1 cellular context compared by ENCODE assay signal in the genomic region with DNA sequence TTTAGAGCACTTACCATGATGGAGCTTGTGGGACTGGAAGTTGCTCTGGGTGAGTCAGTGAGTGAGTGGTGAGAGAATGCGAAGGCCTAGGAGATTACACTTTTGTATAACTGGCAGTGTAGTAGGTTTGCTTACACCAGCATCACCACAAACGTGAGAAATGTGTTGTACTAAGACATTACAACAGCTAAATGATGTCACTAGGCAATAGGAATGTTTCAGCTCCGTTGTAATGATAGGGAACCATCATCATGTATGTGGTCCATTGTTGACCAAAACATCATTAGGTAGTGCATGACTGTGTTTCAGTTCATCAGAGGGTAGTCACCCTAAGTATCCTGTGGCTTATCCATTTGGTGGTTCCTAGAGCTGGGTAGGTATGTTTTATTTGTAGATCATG.
TF ChIP-seq lines count a peak whose summit lies in the region.

No MANE protein-coding gene starts in this region.

TF ChIP-seq in SK-N-SH treated with all-trans-retinoic acid at 6 μM for 48 hours, 23 proteins besides CTCF, POLR2A, EP300 and RAD21 (continued from another document):
- TF ChIP-seq TOX (CRISPR knock-in tag; IDR thresholded peaks at IDR 0.05; ENCODE audit: borderline replicate concordance) (no peak), PATZ1 (CRISPR knock-in tag; IDR thresholded peaks at IDR 0.05; ENCODE audit: borderline replicate concordance) (no peak), GLIS3 (CRISPR knock-in tag; IDR thresholded peaks at IDR 0.05) (no peak), ARNTL (CRISPR knock-in tag; IDR thresholded peaks at IDR 0.05; ENCODE audit: borderline replicate concordance, low read depth) (no peak), ZNF8 (CRISPR knock-in tag; IDR thresholded peaks at IDR 0.05) (no peak), OSR1 (CRISPR knock-in tag; IDR thresholded peaks at IDR 0.05) (no peak), TSHZ2 (CRISPR knock-in tag; IDR thresholded peaks at IDR 0.05) (no peak), ZFP3 (CRISPR knock-in tag; IDR thresholded peaks at IDR 0.05) (no peak), PPARA (CRISPR knock-in tag; IDR thresholded peaks at IDR 0.05; ENCODE audit: borderline replicate concordance) (no peak), RARB (CRISPR knock-in tag; IDR thresholded peaks at IDR 0.05) (no peak), SNAI2 (CRISPR knock-in tag; IDR thresholded peaks at IDR 0.05) (no peak)
